ENCODE assay signal across 12 cellular contexts in genomic region chr6:2993755-2994317, GRCh38.
"Had no signal": no experiment of that assay in that cellular context is flagged by ENCODE, and none has a peak within 500 bp of the region (broad histone marks: within the 10 kb centered on the region; RNA-seq: fewer than 3 reads in every experiment).

No MANE protein-coding gene starts in this region.

- H3K4me3 ChIP-seq: ascending aorta, heart right ventricle, lung, ovary, thyroid gland had no signal

- H3K36me3 ChIP-seq: ascending aorta, ovary, thyroid gland had no signal

- H3K27ac ChIP-seq: ascending aorta, heart right ventricle, ovary, thyroid gland had no signal

- DNase-seq: activated CD4-positive, alpha-beta T cell treated with anti-CD3 and anti-CD28 coated beads, Interleukin-2, amount 10 ng/mL, durations not matched to agents 24 days and 14 days; activated CD4-positive, CD25-positive, alpha-beta regulatory T cell; activated naive CD4-positive, alpha-beta T cell; activated naive CD8-positive, alpha-beta T cell treated with anti-CD3 and anti-CD28 coated beads, Interleukin-2, amount 10 ng/mL, durations not matched to agents 7 days and 5 days; dermis blood vessel endothelial cell; heart right ventricle; ovary; stimulated activated CD4-positive, alpha-beta T cell treated with anti-CD3 and anti-CD28 coated beads, Interleukin-2, amount 100 ng/mL, for 48 hours; thyroid gland had no signal

- H3K27me3 ChIP-seq: ascending aorta, heart right ventricle, ovary, thyroid gland had no signal

- H3K9me3 ChIP-seq: ascending aorta, heart right ventricle, ovary, thyroid gland had no signal

- ATAC-seq: heart right ventricle; stimulated activated memory B cell treated with anti-CD40 and anti-IgM and Interleukin-4, amounts not matched to agents 10 μg/mL and 1 μg/mL and 100 μg/mL, for 72 hours had no signal
